15 cellular contexts compared by ENCODE assay signal in genomic region chr2:208546860-208547650, GRCh38.
"Had no signal": no experiment of that assay in that cellular context is flagged by ENCODE, and none has a peak within 500 bp of the region (broad histone marks: within the 10 kb centered on the region; RNA-seq: fewer than 3 reads in every experiment).

No MANE protein-coding gene starts in this region.

- H3K36me3 ChIP-seq: esophagus squamous epithelium, gastroesophageal sphincter, neutrophil had no signal

- DNase-seq: cortex of kidney; dorsolateral prefrontal cortex; effector memory CD4-positive, alpha-beta T cell; esophagus squamous epithelium; foreskin fibroblast; glutamatergic neuron; immature natural killer cell; mesendoderm; naive thymus-derived CD4-positive, alpha-beta T cell; psoas muscle; stimulated activated naive CD4-positive, alpha-beta T cell; trophoblast cell had no signal

- H3K4me1 Mint-ChIP-seq: immature natural killer cell; naive thymus-derived CD4-positive, alpha-beta T cell had no signal

- H3K4me1 ChIP-seq: esophagus squamous epithelium, gastroesophageal sphincter, psoas muscle had no signal

- H3K4me3 Mint-ChIP-seq: immature natural killer cell; naive thymus-derived CD4-positive, alpha-beta T cell had no signal

- H3K4me3 ChIP-seq: dorsolateral prefrontal cortex, esophagus squamous epithelium, gastroesophageal sphincter, psoas muscle had no signal

- ATAC-seq: gastroesophageal sphincter; naive thymus-derived CD4-positive, alpha-beta T cell; psoas muscle; sciatic nerve had no signal

- H3K27ac Mint-ChIP-seq: immature natural killer cell; naive thymus-derived CD4-positive, alpha-beta T cell had no signal

- H3K9me3 ChIP-seq: esophagus squamous epithelium, neutrophil, psoas muscle had no signal
